ENCODE assay signal across 23 cellular contexts in genomic region chr22:19075404-19075803, GRCh38. TPM values are rescaled to one million over a fixed set of nuclear protein-coding genes. Genes with fewer than 3 reads are reported as not detected.
DNase-seq lines count a peak whose midpoint lies in the region; ATAC-seq, FAIRE-seq and TF ChIP-seq lines count a peak whose summit lies in the region.
"Had no signal": no experiment of that assay in that cellular context is flagged by ENCODE, and none has a peak within 500 bp of the region (broad histone marks: within the 10 kb centered on the region; RNA-seq: fewer than 3 reads in every experiment).

No MANE protein-coding gene starts in this region.

- peak overlapping the region; percentile 5 for H3K27ac Mint-ChIP-seq in activated T-cell treated with anti-CD3 and anti-CD28 coated beads, Interleukin-2, amount 50 U/mL, for 24 hours
- H3K27ac Mint-ChIP-seq in natural killer cell: peak overlapping the region; percentile 2 to 32
- no peak overlapping the region for H3K27ac Mint-ChIP-seq in natural killer cell treated with Interleukin-12 subunit alpha and Interleukin-12 subunit beta and Interleukin-15 and Interleukin-18, amount 100 ng/mL, for 72 hours
- H3K27ac Mint-ChIP-seq: B cell; CD4-positive, alpha-beta T cell had no signal

- H3K4me1 Mint-ChIP-seq in activated T-cell treated with anti-CD3 and anti-CD28 coated beads, Interleukin-2, amount 50 U/mL, for 24 hours (ENCODE audit: low read depth): peaks cover 17% of the 10 kb centered on the region
- H3K4me1 Mint-ChIP-seq in natural killer cell: peaks cover 26 to 28% of the 10 kb centered on the region in 2 donors
- H3K4me1 Mint-ChIP-seq in natural killer cell treated with Interleukin-12 subunit alpha and Interleukin-12 subunit beta and Interleukin-15 and Interleukin-18, amount 100 ng/mL, for 72 hours (ENCODE audit: low read depth in 2 of 2): peaks cover 10 to 14% of the 10 kb centered on the region in 2 donors

- no peaks in the 10 kb centered on the region for H3K27me3 Mint-ChIP-seq in activated T-cell treated with anti-CD3 and anti-CD28 coated beads, Interleukin-2, amount 50 U/mL, for 24 hours
- H3K27me3 Mint-ChIP-seq in natural killer cell (ENCODE audit: low read depth in 2 of 2): no peaks in the 10 kb centered on the region
- H3K27me3 Mint-ChIP-seq in natural killer cell treated with Interleukin-12 subunit alpha and Interleukin-12 subunit beta and Interleukin-15 and Interleukin-18, amount 100 ng/mL, for 72 hours: no peaks in the 10 kb centered on the region
- H3K27me3 Mint-ChIP-seq: B cell; CD4-positive, alpha-beta T cell; CD8-positive, alpha-beta memory T cell had no signal

- peak; percentile 49 for FAIRE-seq in islet of Langerhans (lab: Jason Lieb, UNC)
- FAIRE-seq: A204.1, D721Med, GM12878, GM19239, H1 had no signal

- H3K9me3 Mint-ChIP-seq in activated T-cell treated with anti-CD3 and anti-CD28 coated beads, Interleukin-2, amount 50 U/mL, for 24 hours: no peaks in the 10 kb centered on the region
- H3K9me3 Mint-ChIP-seq in natural killer cell: no peaks in the 10 kb centered on the region
- no peaks in the 10 kb centered on the region for H3K9me3 Mint-ChIP-seq in natural killer cell treated with Interleukin-12 subunit alpha and Interleukin-12 subunit beta and Interleukin-15 and Interleukin-18, amount 100 ng/mL, for 72 hours
- H3K9me3 Mint-ChIP-seq: CD4-positive, alpha-beta T cell; CD8-positive, alpha-beta memory T cell had no signal

- DNase-seq in activated T-cell treated with anti-CD3 and anti-CD28 coated beads, Interleukin-2, amount 50 U/mL, for 24 hours: no peak
- no peak for DNase-seq in activated T-cell treated with anti-CD3 and anti-CD28 coated beads, Interleukin-2, amount 50 U/mL, for 48 hours
- DNase-seq in natural killer cell (no peak), mesenteric fat pad (ENCODE audit: low spot score) (no peak), inferior parietal cortex (ENCODE audit: extremely low spot score) (no peak)
- DNase-seq in natural killer cell treated with Interleukin-12 subunit alpha and Interleukin-12 subunit beta and Interleukin-15 and Interleukin-18, amount 100 ng/mL, for 72 hours (ENCODE audit: low spot score): no peak
- DNase-seq in stimulated activated CD4-positive, alpha-beta T cell treated with anti-CD3 and anti-CD28 coated beads, Interleukin-4, amount 100 ng/mL, for 4 hours: no peak
- DNase-seq: CD4-positive, alpha-beta T cell; CD8-positive, alpha-beta memory T cell; DMS 273 treated with DMSO at 0.1 percent for 48 hours; DMS79; EL; GDM1; GM23248; H7; HCEC 1CT had no signal

- TF ChIP-seq CTCF in natural killer cell (IDR thresholded peaks at IDR 0.05): no peak

- peaks cover 54% of the 10 kb centered on the region for H3K36me3 Mint-ChIP-seq in activated T-cell treated with anti-CD3 and anti-CD28 coated beads, Interleukin-2, amount 50 U/mL, for 24 hours (ENCODE audit: low read depth)
- no peaks in the 10 kb centered on the region for H3K36me3 Mint-ChIP-seq in natural killer cell
- H3K36me3 Mint-ChIP-seq in natural killer cell treated with Interleukin-12 subunit alpha and Interleukin-12 subunit beta and Interleukin-15 and Interleukin-18, amount 100 ng/mL, for 72 hours: peaks cover 4% of the 10 kb centered on the region

- H3K4me3 Mint-ChIP-seq in activated T-cell treated with anti-CD3 and anti-CD28 coated beads, Interleukin-2, amount 50 U/mL, for 24 hours: no peak overlapping the region
- no peak overlapping the region for H3K4me3 Mint-ChIP-seq in natural killer cell
- H3K4me3 Mint-ChIP-seq in natural killer cell treated with Interleukin-12 subunit alpha and Interleukin-12 subunit beta and Interleukin-15 and Interleukin-18, amount 100 ng/mL, for 72 hours: no peak overlapping the region
- H3K4me3 Mint-ChIP-seq: B cell; CD4-positive, alpha-beta T cell; CD8-positive, alpha-beta memory T cell had no signal

- ATAC-seq in natural killer cell: no peak
- no peak for ATAC-seq in natural killer cell treated with Interleukin-12 subunit alpha and Interleukin-12 subunit beta and Interleukin-15 and Interleukin-18, amount 100 ng/mL, for 72 hours
- ATAC-seq: GM12878 had no signal

- intact Hi-C loops in natural killer cell (cut with micrococcal nuclease): no loop called here

RNA-seq across cellular contexts. Expression of gene DGCR2, which starts 46.8 kb away (rescaled TPM):
- total RNA-seq in natural killer cell: 10 to 100 TPM; 27.5 to 44.1 (median 41.3) TPM
- 10 to 100 TPM; 29.6 to 34.6 TPM for total RNA-seq in natural killer cell treated with Interleukin-12 subunit alpha and Interleukin-12 subunit beta and Interleukin-15 and Interleukin-18, amount 100 ng/mL, for 72 hours
- total RNA-seq in mesenteric fat pad: 30.2 TPM

RNA-seq across cellular contexts. Expression of gene TSSK2, which starts 55.7 kb away (rescaled TPM):
- not detected for total RNA-seq in natural killer cell
- total RNA-seq in natural killer cell treated with Interleukin-12 subunit alpha and Interleukin-12 subunit beta and Interleukin-15 and Interleukin-18, amount 100 ng/mL, for 72 hours: under 1 TPM in 1 of 2 donors, not detected in 1; 0.39 TPM
- total RNA-seq in mesenteric fat pad: not detected
- total RNA-seq: B cell; CD8-positive, alpha-beta memory T cell; GM23248; H1; H7 had no signal

Comparison
In these comparisons a context has a peak if more than half of its experiments do, and no peak if none do; other contexts are left out.
1. H3K27ac Mint-ChIP-seq: peak in activated T-cell treated with anti-CD3 and anti-CD28 coated beads, Interleukin-2, amount 50 U/mL, for 24 hours (single experiment) and natural killer cell (2 of 2); none in natural killer cell treated with Interleukin-12 subunit alpha and Interleukin-12 subunit beta and Interleukin-15 and Interleukin-18, amount 100 ng/mL, for 72 hours (0 of 2).